1 cellular context compared by ENCODE assay signal in genomic region chr6:133804263-133804662, GRCh38.
TF ChIP-seq lines count a peak whose summit lies in the region.

No MANE protein-coding gene starts in this region.

TF ChIP-seq in K562, 482 proteins besides CTCF, POLR2A, EP300 and RAD21 (continued from another document and continues in another):
- TF ChIP-seq THAP12 (CRISPR knock-in tag; IDR thresholded peaks at IDR 0.05) (no peak), HDAC1 (IDR thresholded peaks at IDR 0.05) (no peak), SNAPC5 (CRISPR knock-in tag; IDR thresholded peaks at IDR 0.05) (no peak), TARDBP (IDR thresholded peaks at IDR 0.05) (no peak), ZNF699 (CRISPR knock-in tag; IDR thresholded peaks at IDR 0.05; ENCODE audit: insufficient replicate concordance) (no peak), FOXJ2 (tag; IDR thresholded peaks at IDR 0.05) (no peak), MCM2 (IDR thresholded peaks at IDR 0.05; ENCODE audit: low read depth) (no peak), ELF4 (CRISPR knock-in tag; IDR thresholded peaks at IDR 0.05) (no peak), ETS1 (conservative IDR thresholded peaks at IDR 0.05; ENCODE audit: control insufficient read depth, low read depth, low read length) (no peak), HNRNPL (IDR thresholded peaks at IDR 0.05; ENCODE audit: low read depth, low read length) (no peak), POLR2B (IDR thresholded peaks at IDR 0.05; ENCODE audit: low read depth, partially characterized antibody) (no peak), RBM22 (IDR thresholded peaks at IDR 0.05; ENCODE audit: low read depth, low read length, poor library complexity, severe bottlenecking) (no peak), DPF2 (IDR thresholded peaks at IDR 0.05) (no peak), TAL1 (IDR thresholded peaks at IDR 0.05) (no peak), ARID4B (CRISPR knock-in tag; IDR thresholded peaks at IDR 0.05) (no peak), LCOR (CRISPR knock-in tag; IDR thresholded peaks at IDR 0.05) (no peak), HNRNPUL1 (IDR thresholded peaks at IDR 0.05; ENCODE audit: low read length) (no peak), RHOXF2B (CRISPR knock-in tag; conservative IDR thresholded peaks at IDR 0.05) (no peak), HEY1 (CRISPR knock-in tag; IDR thresholded peaks at IDR 0.05; ENCODE audit: borderline replicate concordance) (no peak), SIN3A (IDR thresholded peaks at IDR 0.05; ENCODE audit: borderline replicate concordance in 2 of 2, control insufficient read depth in 1 of 2, low read depth in 2 of 2, low read length in 2 of 2) (no peak), EZH2 (IDR thresholded peaks at IDR 0.05; ENCODE audit: borderline replicate concordance, low read depth, low read length) (no peak), GATA2 (CRISPR knock-in tag; IDR thresholded peaks at IDR 0.05) (no peak), FIP1L1 (IDR thresholded peaks at IDR 0.05; ENCODE audit: low read depth, low read length, poor library complexity, severe bottlenecking) (no peak), CUX1 (CRISPR knock-in tag; IDR thresholded peaks at IDR 0.05) (no peak), SMARCC2 (IDR thresholded peaks at IDR 0.05; ENCODE audit: low read depth) (no peak), ZNF232 (CRISPR knock-in tag; IDR thresholded peaks at IDR 0.05) (no peak), HMBOX1 (IDR thresholded peaks at IDR 0.05) (no peak), FOS (IDR thresholded peaks at IDR 0.05; ENCODE audit: extremely low read depth, insufficient read length) (no peak), NRF1 (conservative IDR thresholded peaks at IDR 0.05 in 1 of 2, IDR thresholded peaks at IDR 0.05 in 1 of 2) (no peak), RBM15 (IDR thresholded peaks at IDR 0.05; ENCODE audit: insufficient read depth, low read length) (no peak), NR2F6 (CRISPR knock-in tag; IDR thresholded peaks at IDR 0.05) (no peak), E2F1 (CRISPR knock-in tag; IDR thresholded peaks at IDR 0.05) (no peak), E4F1 (CRISPR knock-in tag; IDR thresholded peaks at IDR 0.05; ENCODE audit: borderline replicate concordance) (no peak), STAT6 (CRISPR knock-in tag; IDR thresholded peaks at IDR 0.05) (no peak), ZNF830 (CRISPR knock-in tag; IDR thresholded peaks at IDR 0.05) (0 out of 2 replicates have a peak, but pooled peaks have one; percentile 61), RFX1 (IDR thresholded peaks at IDR 0.05) (no peak), KDM5B (IDR thresholded peaks at IDR 0.05; ENCODE audit: insufficient replicate concordance, low read depth, low read length) (no peak), GATAD2A (IDR thresholded peaks at IDR 0.05) (no peak), ZNF77 (CRISPR knock-in tag; IDR thresholded peaks at IDR 0.05) (no peak)
